Comparison of ENCODE assay signal across 14 cellular contexts in genomic region chr14:68651652-68652432, GRCh38.
DNase-seq lines count a peak whose midpoint lies in the region; ATAC-seq and TF ChIP-seq lines count a peak whose summit lies in the region.
"Had no signal": no experiment of that assay in that cellular context is flagged by ENCODE, and none has a peak within 500 bp of the region (broad histone marks: within the 10 kb centered on the region; RNA-seq: fewer than 3 reads in every experiment).

No MANE protein-coding gene starts in this region.

- H3K4me3 ChIP-seq in colonic mucosa, result no peak overlapping the region
- no peak overlapping the region for H3K4me3 ChIP-seq in sigmoid colon
- H3K4me3 ChIP-seq: lung had no signal

- peak in 3 of 4 donors; percentile 46 to 75 (median 55) for TF ChIP-seq EP300 in sigmoid colon (IDR thresholded peaks at IDR 0.05)

- H3K36me3 ChIP-seq in colonic mucosa (no peaks in the 10 kb centered on the region), sigmoid colon (no peaks in the 10 kb centered on the region)
- H3K36me3 ChIP-seq: BE2C had no signal

- TF ChIP-seq CTCF in colonic mucosa (IDR thresholded peaks at IDR 0.05) (no peak), sigmoid colon (IDR thresholded peaks at IDR 0.05) (no peak)

- ATAC-seq in GM19397 (IDR thresholded peaks at IDR 0.05; ENCODE audit: unreplicated experiment) (no peak), GM18867 (IDR thresholded peaks at IDR 0.05; ENCODE audit: unreplicated experiment) (no peak)
- ATAC-seq: activated naive CD4-positive, alpha-beta T cell treated with anti-CD3 and anti-CD28 coated beads, Interleukin-2, amount 50 U/mL, for 72 hours; T-cell had no signal

- H3K27me3 ChIP-seq in colonic mucosa, result no peaks in the 10 kb centered on the region
- no peaks in the 10 kb centered on the region for H3K27me3 ChIP-seq in sigmoid colon
- H3K27me3 ChIP-seq: BE2C had no signal

- intact Hi-C loops in colonic mucosa (cut with DNase I) (no loop called here), sigmoid colon (cut with DNase I) (loop anchor here (2.0 to 5.0 kb wide), 2 partner anchors 63 to 105 kb away; no protein-coding TSS in a partner anchor)

- H3K9me3 ChIP-seq in colonic mucosa (no peaks in the 10 kb centered on the region), sigmoid colon (no peaks in the 10 kb centered on the region)
- H3K9me3 ChIP-seq: BE2C had no signal

- TF ChIP-seq POLR2A in sigmoid colon (IDR thresholded peaks at IDR 0.05), result no peak

- H3K4me1 ChIP-seq in colonic mucosa, result no peaks in the 10 kb centered on the region
- peaks cover 0 to 74% (median 58%) of the 10 kb centered on the region in 4 donors for H3K4me1 ChIP-seq in sigmoid colon

- H3K27ac ChIP-seq in colonic mucosa (peak overlapping the region; percentile 56), sigmoid colon (peak overlapping the region; percentile 88 to 95 (median 91))

- H3K9ac ChIP-seq in colonic mucosa (ENCODE audit: low read depth in 2 of 2, low read length in 2 of 2), result no peak overlapping the region

- WGBS in sigmoid colon, 2 donors, result 66 to 75% methylated on average over 22 of the region's 22 CpGs

- DNase-seq in AG08395 (ENCODE audit: low spot score) (peak; percentile 40), colonic mucosa (peak; percentile 15), islet precursor cell (peak; percentile 61), sigmoid colon (peak; percentile 87), SKM-1 (lab: John Stamatoyannopoulos, UW; ENCODE audit: unreplicated experiment) (no peak), superior temporal gyrus (ENCODE audit: extremely low spot score) (no peak)
- DNase-seq: activated CD4-positive, alpha-beta T cell treated with anti-CD3 and anti-CD28 coated beads, Interleukin-2, amount 50 U/mL, for 4 hours; BE2C; NCI-H2107; T-cell had no signal

Comparison
In these comparisons a context has a peak if more than half of its experiments do, and no peak if none do; other contexts are left out.
1. DNase-seq: peak in AG08395 (single experiment), colonic mucosa (single experiment), islet precursor cell (single experiment) and sigmoid colon (single experiment); none in SKM-1 (single experiment) and superior temporal gyrus (single experiment).